In genomic region chr17:65198653-65199382, GRCh38 we compare ENCODE assay signal across 8 cellular contexts.
A peak's percentile ranks its signal among the peaks of the same experiment; 100 is the strongest.
DNase-seq lines count a peak whose midpoint lies in the region; ATAC-seq and TF ChIP-seq lines count a peak whose summit lies in the region.

No MANE protein-coding gene starts in this region.

- peak; percentile 74 for TF ChIP-seq CTCF in LNCAP (IDR thresholded peaks at IDR 0.05)
- peak; percentile 80 for TF ChIP-seq CTCF in lower lobe of right lung (IDR thresholded peaks at IDR 0.05)

- no peak overlapping the region for H3K4me3 Mint-ChIP-seq in activated CD4-positive, alpha-beta T cell treated with anti-CD3 and anti-CD28 coated beads for 36 hours

- H3K27ac Mint-ChIP-seq in activated CD4-positive, alpha-beta T cell treated with anti-CD3 and anti-CD28 coated beads for 36 hours = no peak overlapping the region

- H3K4me1 ChIP-seq in lower lobe of right lung = no peaks in the 10 kb centered on the region

- no peak overlapping the region for H3K4me3 ChIP-seq in lower lobe of right lung

- no peaks in the 10 kb centered on the region for H3K27me3 Mint-ChIP-seq in activated CD4-positive, alpha-beta T cell treated with anti-CD3 and anti-CD28 coated beads for 36 hours

- H3K27ac ChIP-seq in lower lobe of right lung = no peak overlapping the region

- no peak for DNase-seq in activated CD4-positive, alpha-beta T cell treated with anti-CD3 and anti-CD28 coated beads for 36 hours
- DNase-seq in activated CD4-positive, alpha-beta T cell treated with anti-CD3 and anti-CD28 coated beads, Interleukin-2, amount 50 U/mL, for 4 hours = no peak
- DNase-seq in dedifferentiated amniotic fluid mesenchymal stem cell (ENCODE audit: extremely low spot score) (peak; percentile 56), lower lobe of right lung (no peak)

- peaks cover 15% of the 10 kb centered on the region for H3K4me1 Mint-ChIP-seq in activated CD4-positive, alpha-beta T cell treated with anti-CD3 and anti-CD28 coated beads for 36 hours

- CTCF ChIA-PET in activated CD4-positive, alpha-beta T cell treated with anti-CD3 and anti-CD28 coated beads for 36 hours (lab: Charles Lee) = interaction anchor here (0.7 to 3.7 kb wide), 17 partner anchors 10 to 260 kb away, joined by 3 to 16 read pairs (median 4); partner anchors contain the start of gene RGS9

- intact Hi-C loops in activated CD4-positive, alpha-beta T cell treated with anti-CD3 and anti-CD28 coated beads for 36 hours (cut with DNase I, micrococcal nuclease) = loop anchor here (1.0 to 10.0 kb wide), 9 partner anchors 62 to 354 kb away; partner anchors contain the start of gene RGS9 (in 2 of the 2)
- intact Hi-C loops in lower lobe of right lung (cut with DNase I) = no loop called here

- H3K36me3 ChIP-seq in lower lobe of right lung = no peaks in the 10 kb centered on the region

- ATAC-seq in activated CD4-positive, alpha-beta T cell treated with anti-CD3 and anti-CD28 coated beads for 36 hours = peak; percentile 70
- ATAC-seq in lower lobe of right lung = peak; percentile 39 to 72
- no peak for ATAC-seq in GM21619 (IDR thresholded peaks at IDR 0.05; ENCODE audit: unreplicated experiment)
- no peak for ATAC-seq in HG03095 (IDR thresholded peaks at IDR 0.05; ENCODE audit: unreplicated experiment)

- no peaks in the 10 kb centered on the region for H3K27me3 ChIP-seq in lower lobe of right lung (ENCODE audit: low read depth)

- H3K36me3 Mint-ChIP-seq in activated CD4-positive, alpha-beta T cell treated with anti-CD3 and anti-CD28 coated beads for 36 hours (ENCODE audit: low read depth) = no peaks in the 10 kb centered on the region

- H3K9me3 ChIP-seq in lower lobe of right lung = no peaks in the 10 kb centered on the region

- POLR2A ChIA-PET in activated CD4-positive, alpha-beta T cell treated with anti-CD3 and anti-CD28 coated beads for 36 hours (lab: Charles Lee) = interaction anchor here (0.6 kb wide), 1 partner anchor 127 kb away, joined by 3 read pairs; no protein-coding TSS in a partner anchor

- H3K9me3 Mint-ChIP-seq in activated CD4-positive, alpha-beta T cell treated with anti-CD3 and anti-CD28 coated beads for 36 hours (ENCODE audit: low read depth) = no peaks in the 10 kb centered on the region

TF ChIP-seq in PFSK-1, 5 proteins besides CTCF, POLR2A, EP300 and RAD21:
- TF ChIP-seq POLR2AphosphoS5 (IDR thresholded peaks at IDR 0.05; ENCODE audit: low read depth, low read length) (0 out of 2 replicates have a peak, but pooled peaks have one; percentile 27), FOXP2 (optimal IDR thresholded peaks at IDR 0.05; ENCODE audit: borderline replicate concordance, extremely low read depth, extremely low read length, insufficient read depth) (no peak), SIN3A (IDR thresholded peaks at IDR 0.05; ENCODE audit: borderline replicate concordance, insufficient read depth, low read length) (peak; percentile 57; the same call in 1 of the 2 replicates), TAF1 (IDR thresholded peaks at IDR 0.05; ENCODE audit: borderline replicate concordance, insufficient read depth, low read length) (no peak), REST (IDR thresholded peaks at IDR 0.05; ENCODE audit: insufficient read depth in 1 of 2, low read depth in 2 of 2, low read length in 2 of 2) (0 out of 4 replicates have a peak, but pooled peaks of 1 of the 2 experiments have one; percentile 7)

Comparison
In these comparisons a context has a peak if more than half of its experiments do, and no peak if none do; other contexts are left out.
1. ATAC-seq: peak in activated CD4-positive, alpha-beta T cell treated with anti-CD3 and anti-CD28 coated beads for 36 hours (single experiment) and lower lobe of right lung (2 of 2); none in GM21619 (single experiment) and HG03095 (single experiment).